Comparison of ENCODE assay signal across 11 cellular contexts in genomic region chr10:128061306-128062300, GRCh38.
A peak's percentile ranks its signal among the peaks of the same experiment; 100 is the strongest.
DNase-seq lines count a peak whose midpoint lies in the region; ATAC-seq and TF ChIP-seq lines count a peak whose summit lies in the region.
"Had no signal": no experiment of that assay in that cellular context is flagged by ENCODE, and none has a peak within 500 bp of the region (broad histone marks: within the 10 kb centered on the region; RNA-seq: fewer than 3 reads in every experiment).

No MANE protein-coding gene starts in this region.

- TF ChIP-seq POLR2A in suprapubic skin (IDR thresholded peaks at IDR 0.05) = no peak

- TF ChIP-seq CTCF in WTC11 (IDR thresholded peaks at IDR 0.05) = no peak
- no peak for TF ChIP-seq CTCF in suprapubic skin (IDR thresholded peaks at IDR 0.05)
- no peak for TF ChIP-seq CTCF in HFFc6 (IDR thresholded peaks at IDR 0.05)
- TF ChIP-seq CTCF in foreskin fibroblast (IDR thresholded peaks at IDR 0.05; ENCODE audit: low read depth, low read length) = no peak

- H3K9me3 ChIP-seq in right cardiac atrium (ENCODE audit: control insufficient read depth, low read length) (no peaks in the 10 kb centered on the region), suprapubic skin (no peaks in the 10 kb centered on the region)

- intact Hi-C loops in Right ventricle myocardium inferior (cut with DNase I) = loop anchor here (10.0 kb wide), 1 partner anchor 47 kb away; no protein-coding TSS in a partner anchor
- intact Hi-C loops in right cardiac atrium (cut with DNase I) = loop anchor here in 3 of 4 donors (5.0 to 10.0 kb wide), 3 partner anchors 47 to 157 kb away; partner anchors contain the start of gene PTPRE (in 2 of the 3)

- no peaks in the 10 kb centered on the region for H3K36me3 Mint-ChIP-seq in WTC11
- peaks cover 31 to 53% (median 34%) of the 10 kb centered on the region in 3 donors for H3K36me3 Mint-ChIP-seq in immature natural killer cell
- no peaks in the 10 kb centered on the region for H3K36me3 Mint-ChIP-seq in HFFc6 (ENCODE audit: low read depth)

- no peak overlapping the region for H3K27ac ChIP-seq in right cardiac atrium (ENCODE audit: low read length)
- H3K27ac ChIP-seq in suprapubic skin = no peak overlapping the region

- no peak for TF ChIP-seq EP300 in suprapubic skin (IDR thresholded peaks at IDR 0.05)

- no peaks in the 10 kb centered on the region for H3K9me3 Mint-ChIP-seq in WTC11
- no peaks in the 10 kb centered on the region for H3K9me3 Mint-ChIP-seq in immature natural killer cell
- H3K9me3 Mint-ChIP-seq in HFFc6 = peaks cover 5% of the 10 kb centered on the region; the same call in 1 of the 2 replicates

- peaks cover 36% of the 10 kb centered on the region for H3K36me3 ChIP-seq in suprapubic skin

- DNase-seq in Right ventricle myocardium inferior (ENCODE audit: missing footprints) (peak; percentile 20), right cardiac atrium (no peak), WTC11 (ENCODE audit: low spot score) (no peak), immature natural killer cell (no peak), suprapubic skin (ENCODE audit: low spot score in 2 of 2) (peak; percentile 27 to 31), HFFc6 (no peak), foreskin fibroblast (no peak), NCI-H446 (lab: John Stamatoyannopoulos, UW) (no peak)
- DNase-seq: cerebellar nuclear complex, NCI-H2107 had no signal

- WGBS in right cardiac atrium = 70% methylated on average over 14 of the region's 14 CpGs
- 85% methylated on average over 14 of the region's 14 CpGs for WGBS in suprapubic skin

- H3K4me3 Mint-ChIP-seq in WTC11 = no peak overlapping the region
- peak overlapping the region; percentile 63 to 88 (median 84) for H3K4me3 Mint-ChIP-seq in immature natural killer cell
- no peak overlapping the region for H3K4me3 Mint-ChIP-seq in HFFc6

- no peaks in the 10 kb centered on the region for H3K27me3 ChIP-seq in right cardiac atrium (ENCODE audit: control insufficient read depth, insufficient read depth)
- H3K27me3 ChIP-seq in suprapubic skin = no peaks in the 10 kb centered on the region

- CTCF ChIA-PET in WTC11 (lab: Charles Lee) = interaction anchor here (0.7 to 3.5 kb wide), 7 partner anchors 14 to 155 kb away, joined by 3 to 30 read pairs (median 11); partner anchors contain the start of gene PTPRE

- no peak for ATAC-seq in Right ventricle myocardium inferior
- no peak for ATAC-seq in right cardiac atrium
- no peak for ATAC-seq in WTC11

- POLR2A ChIA-PET in WTC11 (lab: Charles Lee) = no interaction called here

- H3K4me1 ChIP-seq in right cardiac atrium (ENCODE audit: control insufficient read depth, insufficient read depth, low read length) (peaks cover 6% of the 10 kb centered on the region), suprapubic skin (peaks cover 29% of the 10 kb centered on the region)

- H3K4me3 ChIP-seq in right cardiac atrium (ENCODE audit: low read length) (no peak overlapping the region), suprapubic skin (no peak overlapping the region), foreskin fibroblast (ENCODE audit: low read depth in 1 of 2, low read length in 2 of 2) (no peak overlapping the region)
- H3K4me3 ChIP-seq: K562 had no signal

- peaks cover 29% of the 10 kb centered on the region for H3K4me1 Mint-ChIP-seq in WTC11
- peaks cover 87 to 97% of the 10 kb centered on the region in 2 donors for H3K4me1 Mint-ChIP-seq in immature natural killer cell
- peaks cover 12% of the 10 kb centered on the region for H3K4me1 Mint-ChIP-seq in HFFc6 (ENCODE audit: low read depth)

- 0 out of 2 replicates have a peak overlapping the region, but pooled peaks have one; percentile 52 for H3K27ac Mint-ChIP-seq in WTC11
- H3K27ac Mint-ChIP-seq in immature natural killer cell = peak overlapping the region; percentile 90 to 100 (median 95)
- no peak overlapping the region for H3K27ac Mint-ChIP-seq in HFFc6

- H3K27me3 Mint-ChIP-seq in WTC11 (ENCODE audit: low read depth) (no peaks in the 10 kb centered on the region), immature natural killer cell (ENCODE audit: low read depth in 3 of 3) (peaks cover 23 to 44% (median 39%) of the 10 kb centered on the region in 3 donors), HFFc6 (ENCODE audit: insufficient read depth) (no peaks in the 10 kb centered on the region; the same call in 1 of the 2 replicates)

TF ChIP-seq in WTC11, 78 proteins besides CTCF, POLR2A, EP300 and RAD21:
- TF ChIP-seq ZNF671 (CRISPR knock-in tag; IDR thresholded peaks at IDR 0.05) (no peak), NFE2L1 (CRISPR knock-in tag; IDR thresholded peaks at IDR 0.05) (no peak), ZNF219 (CRISPR knock-in tag; IDR thresholded peaks at IDR 0.05; ENCODE audit: borderline replicate concordance) (no peak), ATF2 (CRISPR knock-in tag; IDR thresholded peaks at IDR 0.05; ENCODE audit: borderline replicate concordance, low read depth) (no peak), HMGXB4 (CRISPR knock-in tag; IDR thresholded peaks at IDR 0.05) (no peak), ETV6 (CRISPR knock-in tag; IDR thresholded peaks at IDR 0.05) (no peak), OVOL2 (CRISPR knock-in tag; IDR thresholded peaks at IDR 0.05; ENCODE audit: borderline replicate concordance) (no peak), CREB1 (CRISPR knock-in tag; IDR thresholded peaks at IDR 0.05) (no peak), E2F5 (CRISPR knock-in tag; IDR thresholded peaks at IDR 0.05) (no peak), KAT7 (CRISPR knock-in tag; IDR thresholded peaks at IDR 0.05; ENCODE audit: borderline replicate concordance) (no peak), ZNF232 (CRISPR knock-in tag; IDR thresholded peaks at IDR 0.05) (no peak), FOXJ3 (CRISPR knock-in tag; IDR thresholded peaks at IDR 0.05; ENCODE audit: borderline replicate concordance) (no peak), E2F1 (CRISPR knock-in tag; IDR thresholded peaks at IDR 0.05) (no peak), ESRRA (CRISPR knock-in tag; IDR thresholded peaks at IDR 0.05; ENCODE audit: borderline replicate concordance) (no peak), PRRX2 (CRISPR knock-in tag; IDR thresholded peaks at IDR 0.05) (no peak), ZNF423 (CRISPR knock-in tag; IDR thresholded peaks at IDR 0.05) (no peak)

Comparison
In these comparisons a context has a peak if more than half of its experiments do, and no peak if none do; other contexts are left out.
1. DNase-seq: peak in Right ventricle myocardium inferior (single experiment) and suprapubic skin (2 of 2); none in right cardiac atrium (0 of 3), WTC11 (single experiment), immature natural killer cell (0 of 3), HFFc6 (single experiment), foreskin fibroblast (0 of 2) and NCI-H446 (0 of 2).
2. H3K4me3 Mint-ChIP-seq: peak in immature natural killer cell (5 of 5); none in WTC11 (single experiment) and HFFc6 (single experiment).